Comparison of ENCODE assay signal across 9 cellular contexts in the genomic region with DNA sequence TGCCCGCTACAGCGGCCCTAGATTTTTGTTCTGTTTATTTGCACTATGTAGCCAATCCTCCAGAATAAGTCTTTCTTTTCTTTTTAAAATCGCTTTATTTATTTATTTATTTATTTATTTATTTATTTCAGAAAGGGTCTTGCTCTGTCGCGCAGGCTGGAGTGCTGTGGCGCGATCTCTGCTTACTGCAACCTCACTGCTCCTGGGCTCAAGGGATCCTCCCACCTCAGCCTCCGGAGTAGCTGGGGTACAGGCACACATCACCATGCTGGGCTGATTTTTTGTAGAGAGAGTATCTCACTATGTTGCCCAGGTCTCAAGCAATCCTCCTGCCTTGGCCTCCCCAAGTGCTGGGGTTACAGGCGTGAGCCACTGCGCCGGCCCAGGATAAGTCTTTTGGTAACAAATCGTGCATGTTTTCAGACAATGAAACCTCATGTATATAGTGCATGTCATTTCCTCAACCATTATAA. TPM values are rescaled to one million over a fixed set of nuclear protein-coding genes. Genes with fewer than 3 reads are reported as not detected.
DNase-seq lines count a peak whose midpoint lies in the region; ATAC-seq, FAIRE-seq and TF ChIP-seq lines count a peak whose summit lies in the region.
"Had no signal": no experiment of that assay in that cellular context is flagged by ENCODE, and none has a peak within 500 bp of the region (broad histone marks: within the 10 kb centered on the region; RNA-seq: fewer than 3 reads in every experiment).

No MANE protein-coding gene starts in this region.

- H3K4me3 ChIP-seq in A549 (peak overlapping the region; percentile 73), astrocyte (ENCODE audit: insufficient read depth, low read depth, low read length) (peak overlapping the region; percentile 88), muscle layer of colon (ENCODE audit: low read depth in 1 of 2, low read length in 2 of 2) (peak overlapping the region; percentile 78 to 98)

- H3K27me3 Mint-ChIP-seq in HFFc6 (ENCODE audit: insufficient read depth) (peaks cover 4% of the 10 kb centered on the region), astrocyte (ENCODE audit: low read depth, unreplicated experiment) (peaks cover 5% of the 10 kb centered on the region)

- H3K4me1 ChIP-seq in A549 (peaks cover 33% of the 10 kb centered on the region), astrocyte (ENCODE audit: insufficient read depth, low read length) (peaks cover 5% of the 10 kb centered on the region), muscle layer of colon (ENCODE audit: insufficient read depth, low read length) (peaks cover 10% of the 10 kb centered on the region)

- H3K9me3 ChIP-seq in A549 (no peaks in the 10 kb centered on the region), astrocyte (ENCODE audit: insufficient read depth, low read depth, low read length) (no peaks in the 10 kb centered on the region), muscle layer of colon (ENCODE audit: low read length) (no peaks in the 10 kb centered on the region)

- DNase-seq in A549 (ENCODE audit: low read depth in 1 of 2, low spot score in 1 of 2) (no peak), HFFc6 (no peak), astrocyte (ENCODE audit: low read depth) (no peak), H4 (ENCODE audit: low spot score) (no peak), A172 (ENCODE audit: low spot score) (no peak), HT-29 (ENCODE audit: low spot score) (no peak), kidney glomerular epithelial cell (lab: John Stamatoyannopoulos, UW) (no peak)

- H3K9me3 Mint-ChIP-seq in HFFc6, result no peaks in the 10 kb centered on the region
- H3K9me3 Mint-ChIP-seq in astrocyte (ENCODE audit: unreplicated experiment), result no peaks in the 10 kb centered on the region

- peaks cover 20% of the 10 kb centered on the region for H3K79me2 ChIP-seq in astrocyte (ENCODE audit: insufficient read depth, low read length)

- no peak for TF ChIP-seq POLR2A in A549 (IDR thresholded peaks at IDR 0.05; ENCODE audit: low read length)

- FAIRE-seq in A549 (lab: Jason Lieb, UNC) (no peak), astrocyte (lab: Jason Lieb, UNC) (no peak)
- FAIRE-seq: islet of Langerhans had no signal

- TF ChIP-seq RAD21 in A549 (conservative IDR thresholded peaks at IDR 0.05 in 1 of 2, IDR thresholded peaks at IDR 0.05 in 1 of 2), result no peak

- WGBS in A549 (ENCODE audit: missing lambda C conversion rate), result 57% methylated on average over 12 of the region's 12 CpGs

- no peak for TF ChIP-seq CTCF in A549 (IDR thresholded peaks at IDR 0.05)
- no peak for TF ChIP-seq CTCF in HFFc6 (IDR thresholded peaks at IDR 0.05)
- no peak for TF ChIP-seq CTCF in astrocyte (IDR thresholded peaks at IDR 0.05; ENCODE audit: insufficient read depth, low read depth, low read length)

- ATAC-seq in A549, result no peak

- H3K27ac ChIP-seq in A549 (peak overlapping the region; percentile 93 to 96; a peak in 4 of 6 replicates), astrocyte (ENCODE audit: low read depth, low read length) (no peak overlapping the region), muscle layer of colon (ENCODE audit: low read depth, low read length) (peak overlapping the region; percentile 82)

- H4K20me1 ChIP-seq in astrocyte (ENCODE audit: insufficient read depth, low read length), result peaks cover 8% of the 10 kb centered on the region

- H3K4me2 ChIP-seq in A549, result peak overlapping the region; percentile 98
- H3K4me2 ChIP-seq in astrocyte (ENCODE audit: low read length), result peak overlapping the region; percentile 96

- H3K27ac Mint-ChIP-seq in HFFc6 (no peak overlapping the region), astrocyte (ENCODE audit: unreplicated experiment) (no peak overlapping the region)

- H3K36me3 ChIP-seq in astrocyte (ENCODE audit: insufficient read depth, low read length), result peaks cover 12% of the 10 kb centered on the region
- peaks cover 13% of the 10 kb centered on the region for H3K36me3 ChIP-seq in muscle layer of colon (ENCODE audit: insufficient read depth, low read length)

- H3K4me3 Mint-ChIP-seq in HFFc6 (peak overlapping the region; percentile 60), astrocyte (ENCODE audit: unreplicated experiment) (peak overlapping the region; percentile 79)

- no peak overlapping the region for H2AFZ ChIP-seq in astrocyte (ENCODE audit: low read depth, low read length)

- POLR2A ChIA-PET in A549 (lab: Yijun Ruan, JAX), result no interaction called here

- CTCF ChIA-PET in A549 (lab: Yijun Ruan, JAX), result interaction anchor here (0.8 to 8.0 kb wide), 6 partner anchors 13 to 299 kb away, joined by 3 to 254 read pairs (median 4); a partner anchor contains a TSS

- no peak for TF ChIP-seq EP300 in A549 (IDR thresholded peaks at IDR 0.05)

- H3K27me3 ChIP-seq in astrocyte (ENCODE audit: insufficient read depth, low read length) (peaks cover 3% of the 10 kb centered on the region), muscle layer of colon (ENCODE audit: control insufficient read depth in 1 of 2, insufficient read depth in 2 of 2, low read length in 2 of 2) (no peaks in the 10 kb centered on the region)

- H3K9ac ChIP-seq in astrocyte (ENCODE audit: low read length), result no peak overlapping the region
- H3K9ac ChIP-seq in muscle layer of colon (ENCODE audit: low read length), result no peak overlapping the region

- H3K4me1 Mint-ChIP-seq in HFFc6 (ENCODE audit: low read depth) (peaks cover 27% of the 10 kb centered on the region), astrocyte (ENCODE audit: low read depth, unreplicated experiment) (peaks cover 7% of the 10 kb centered on the region)

- H3K36me3 Mint-ChIP-seq in HFFc6 (ENCODE audit: low read depth) (peaks cover 14% of the 10 kb centered on the region; the same call in 1 of the 2 replicates), astrocyte (ENCODE audit: low read depth, unreplicated experiment) (no peaks in the 10 kb centered on the region)

TF ChIP-seq in A549, 52 proteins besides CTCF, POLR2A, EP300 and RAD21 (continues in another document):
- TF ChIP-seq ZC3H11A (IDR thresholded peaks at IDR 0.05), result peak; percentile 71

RNA-seq across cellular contexts. Expression of a gene that starts 0.3 kb away (rescaled TPM):
- polyA plus RNA-seq in A549 (2011; rRNA removed) (23.4 and 25.2 TPM in 2 replicates), A549 (2017; fragmentation: RNase III; extraction: RNeasy Plus Mini Kit Qiagen cat#74134 plus additional on column Dnase treatment) (19.2 to 21.4 TPM (median 20.8 TPM) in 3 replicates)
- polyA plus RNA-seq in A549 (2012; cell fraction: cytosol; rRNA removed), result 13.2 and 14.6 TPM in 2 replicates
- polyA plus RNA-seq in A549 (2012; cell fraction: nucleus; rRNA removed), result 6.8 and 8.6 TPM in 2 replicates
- 8.7 and 10.4 TPM in 2 replicates for polyA minus RNA-seq in A549 (2011; rRNA and poly(A)+ RNA removed)
- total RNA-seq in HFFc6 (2021; fragmentation: NEBNext Ultra II Directional; extraction: Animal tissue kit (Norgen Biotek cat#: 25700)), result 10 to 100 TPM; 15.5 to 18.3 (median 16.9) TPM
- total RNA-seq in astrocyte, result 12.3 and 13.5 TPM in 2 replicates
- total RNA-seq in H4 (2014; rRNA removed; shearing (Covaris generic)), result 18.3 and 22.7 TPM in 2 replicates
- 33.4 and 47.1 TPM in 2 replicates for total RNA-seq in A172 (2014; rRNA removed; shearing (Covaris generic))
- 17.1 and 23.1 TPM in 2 replicates for total RNA-seq in HT-29 (2014; rRNA removed; shearing (Covaris generic))

RNA-seq across cellular contexts. Expression of a gene that starts 15.4 kb away (rescaled TPM):
- polyA plus RNA-seq in A549 (2011; rRNA removed), result 16.1 and 17.9 TPM in 2 replicates
- 4.2 and 4.9 TPM in 2 replicates for polyA plus RNA-seq in A549 (2012; cell fraction: cytosol; rRNA removed)
- polyA plus RNA-seq in A549 (2012; cell fraction: nucleus; rRNA removed), result 1.7 and 2.4 TPM in 2 replicates
- 8.6 to 12.2 TPM (median 8.6 TPM) in 3 replicates for polyA plus RNA-seq in A549 (2017; fragmentation: RNase III; extraction: RNeasy Plus Mini Kit Qiagen cat#74134 plus additional on column Dnase treatment)
- 2.9 and 3.1 TPM in 2 replicates for polyA minus RNA-seq in A549 (2011; rRNA and poly(A)+ RNA removed)
- total RNA-seq in HFFc6 (2021; fragmentation: NEBNext Ultra II Directional; extraction: Animal tissue kit (Norgen Biotek cat#: 25700)), result not detected
- not detected in 2 replicates for total RNA-seq in astrocyte
- total RNA-seq in H4 (2014; rRNA removed; shearing (Covaris generic)), result not detected in 2 replicates
- total RNA-seq in A172 (2014; rRNA removed; shearing (Covaris generic)), result not detected in 2 replicates
- 0.39 and 0.64 TPM in 2 replicates for total RNA-seq in HT-29 (2014; rRNA removed; shearing (Covaris generic))

RNA-seq across cellular contexts. Expression of a gene that starts 38.0 kb away (rescaled TPM):
- polyA plus RNA-seq in A549 (2011; rRNA removed) (0.08 and 0.28 TPM in 2 replicates), A549 (2017; fragmentation: RNase III; extraction: RNeasy Plus Mini Kit Qiagen cat#74134 plus additional on column Dnase treatment) (0.12 to 0.34 TPM (median 0.18 TPM) in 3 replicates)
- polyA plus RNA-seq in A549 (2012; cell fraction: cytosol; rRNA removed), result 0.11 and 0.21 TPM in 2 replicates
- 0.16 and 0.17 TPM in 2 replicates for polyA plus RNA-seq in A549 (2012; cell fraction: nucleus; rRNA removed)
- polyA minus RNA-seq in A549 (2011; rRNA and poly(A)+ RNA removed), result 0.19 and 0.29 TPM in 2 replicates
- total RNA-seq in HFFc6 (2021; fragmentation: NEBNext Ultra II Directional; extraction: Animal tissue kit (Norgen Biotek cat#: 25700)), result not detected
- total RNA-seq in astrocyte, result 0.32 and 0.36 TPM in 2 replicates
- 0.04 and 0.25 TPM in 2 replicates for total RNA-seq in H4 (2014; rRNA removed; shearing (Covaris generic))
- total RNA-seq in A172 (2014; rRNA removed; shearing (Covaris generic)), result not detected in 2 replicates
- total RNA-seq in HT-29 (2014; rRNA removed; shearing (Covaris generic)), result not detected in 2 replicates

RNA-seq across cellular contexts. Expression of a gene that starts 40.1 kb away (rescaled TPM):
- 146 and 155 TPM in 2 replicates for polyA plus RNA-seq in A549 (2011; rRNA removed)
- polyA plus RNA-seq in A549 (2012; cell fraction: cytosol; rRNA removed), result 84.5 and 89.8 TPM in 2 replicates
- polyA plus RNA-seq in A549 (2012; cell fraction: nucleus; rRNA removed), result 39.9 and 74.5 TPM in 2 replicates
- 111 to 117 TPM (median 113 TPM) in 3 replicates for polyA plus RNA-seq in A549 (2017; fragmentation: RNase III; extraction: RNeasy Plus Mini Kit Qiagen cat#74134 plus additional on column Dnase treatment)
- 72.7 and 74.9 TPM in 2 replicates for polyA minus RNA-seq in A549 (2011; rRNA and poly(A)+ RNA removed)
- 10 to 100 TPM; 66.4 to 91.3 (median 78.3) TPM for total RNA-seq in HFFc6 (2021; fragmentation: NEBNext Ultra II Directional; extraction: Animal tissue kit (Norgen Biotek cat#: 25700))
- total RNA-seq in astrocyte, result 60.2 and 61.0 TPM in 2 replicates
- total RNA-seq in H4 (2014; rRNA removed; shearing (Covaris generic)), result 63.9 and 91.3 TPM in 2 replicates
- total RNA-seq in A172 (2014; rRNA removed; shearing (Covaris generic)), result 102 and 113 TPM in 2 replicates
- 91.2 and 101 TPM in 2 replicates for total RNA-seq in HT-29 (2014; rRNA removed; shearing (Covaris generic))

RNA-seq across cellular contexts. Expression of a gene that starts 46.8 kb away (rescaled TPM):
- not detected in 2 replicates for polyA plus RNA-seq in A549 (2011; rRNA removed)
- polyA plus RNA-seq in A549 (2012; cell fraction: cytosol; rRNA removed), result not detected in 2 replicates
- not detected in 2 replicates for polyA plus RNA-seq in A549 (2012; cell fraction: nucleus; rRNA removed)
- not detected in 3 replicates for polyA plus RNA-seq in A549 (2017; fragmentation: RNase III; extraction: RNeasy Plus Mini Kit Qiagen cat#74134 plus additional on column Dnase treatment)
- not detected in 2 replicates for polyA minus RNA-seq in A549 (2011; rRNA and poly(A)+ RNA removed)
- total RNA-seq in HFFc6 (2021; fragmentation: NEBNext Ultra II Directional; extraction: Animal tissue kit (Norgen Biotek cat#: 25700)), result not detected
- total RNA-seq in astrocyte, result not detected in 2 replicates
- not detected in 2 replicates for total RNA-seq in H4 (2014; rRNA removed; shearing (Covaris generic))
- not detected in 2 replicates for total RNA-seq in A172 (2014; rRNA removed; shearing (Covaris generic))
- total RNA-seq in HT-29 (2014; rRNA removed; shearing (Covaris generic)), result not detected in 2 replicates
